10 cellular contexts compared by ENCODE assay signal in genomic region chrX:100931218-100931924, GRCh38. TPM values are rescaled to one million over a fixed set of nuclear protein-coding genes. Genes with fewer than 3 reads are reported as not detected.
A peak's percentile ranks its signal among the peaks of the same experiment; 100 is the strongest.
DNase-seq lines count a peak whose midpoint lies in the region; ATAC-seq and TF ChIP-seq lines count a peak whose summit lies in the region.
"Had no signal": no experiment of that assay in that cellular context is flagged by ENCODE, and none has a peak within 500 bp of the region (broad histone marks: within the 10 kb centered on the region; RNA-seq: fewer than 3 reads in every experiment).

No MANE protein-coding gene starts in this region.

- H3K27me3 ChIP-seq in Karpas-422 (ENCODE audit: low read length): no peaks in the 10 kb centered on the region; the same call in 1 of the 2 replicates

- ATAC-seq in HG02678 (IDR thresholded peaks at IDR 0.05; ENCODE audit: unreplicated experiment): peak; percentile 76
- ATAC-seq in stimulated activated naive B cell treated with anti-CD40 and anti-IgM and Interleukin-4, amounts not matched to agents 10 μg/mL and 1 μg/mL and 100 μg/mL, for 72 hours (replicated peaks): peak; percentile 82 to 85
- ATAC-seq: mucosa of descending colon had no signal

- in situ Hi-C loops in KBM-7 (cut with MboI; ENCODE audit: low pct_unique_long_range_greater_than_20kb, low sequenced_read_pairs): no loop called here

- no peaks in the 10 kb centered on the region for H3K36me3 ChIP-seq in Karpas-422 (ENCODE audit: insufficient read depth, low read length)

- H3K4me1 ChIP-seq in Karpas-422 (ENCODE audit: low read length): peaks cover 13% of the 10 kb centered on the region

- TF ChIP-seq CTCF in mesothelial cell of epicardium (IDR thresholded peaks at IDR 0.05; ENCODE audit: unreplicated experiment): no peak

- no peaks in the 10 kb centered on the region for H3K36me3 Mint-ChIP-seq in activated naive CD4-positive, alpha-beta T cell treated with anti-CD3 and anti-CD28 coated beads for 36 hours (ENCODE audit: low read depth)
- peaks cover 6% of the 10 kb centered on the region in 2 donors for H3K36me3 Mint-ChIP-seq in stimulated activated naive B cell treated with anti-CD40 and anti-IgM and Interleukin-4, amounts not matched to agents 10 μg/mL and 1 μg/mL and 100 μg/mL, for 72 hours
- H3K36me3 Mint-ChIP-seq in mesothelial cell of epicardium: no peaks in the 10 kb centered on the region

- no peak overlapping the region for H2AFZ ChIP-seq in Karpas-422 (ENCODE audit: low read length)

- H3K27ac Mint-ChIP-seq in activated naive CD4-positive, alpha-beta T cell treated with anti-CD3 and anti-CD28 coated beads for 36 hours: peak overlapping the region; percentile 54
- H3K27ac Mint-ChIP-seq in stimulated activated naive B cell treated with anti-CD40 and anti-IgM and Interleukin-4, amounts not matched to agents 10 μg/mL and 1 μg/mL and 100 μg/mL, for 72 hours: peak overlapping the region; percentile 93
- no peak overlapping the region for H3K27ac Mint-ChIP-seq in mesothelial cell of epicardium

- peaks cover 6% of the 10 kb centered on the region for H3K9me3 Mint-ChIP-seq in activated naive CD4-positive, alpha-beta T cell treated with anti-CD3 and anti-CD28 coated beads for 36 hours
- peaks cover 6 to 7% of the 10 kb centered on the region in 2 donors for H3K9me3 Mint-ChIP-seq in stimulated activated naive B cell treated with anti-CD40 and anti-IgM and Interleukin-4, amounts not matched to agents 10 μg/mL and 1 μg/mL and 100 μg/mL, for 72 hours
- H3K9me3 Mint-ChIP-seq in mesothelial cell of epicardium: peaks cover 34% of the 10 kb centered on the region

- no peaks in the 10 kb centered on the region for H3K9me3 ChIP-seq in Karpas-422 (ENCODE audit: low read length)
- H3K9me3 ChIP-seq: mucosa of descending colon had no signal

- no peaks in the 10 kb centered on the region for H3K9me2 ChIP-seq in Karpas-422 (replicated peaks; ENCODE audit: insufficient read depth, low read length)

- H4K20me1 ChIP-seq in Karpas-422 (ENCODE audit: insufficient read depth, low read depth, low read length): no peaks in the 10 kb centered on the region

- no peak overlapping the region for H3K9ac ChIP-seq in Karpas-422 (ENCODE audit: low read length)

- H3K4me3 Mint-ChIP-seq in activated naive CD4-positive, alpha-beta T cell treated with anti-CD3 and anti-CD28 coated beads for 36 hours: peak overlapping the region; percentile 3
- H3K4me3 Mint-ChIP-seq in stimulated activated naive B cell treated with anti-CD40 and anti-IgM and Interleukin-4, amounts not matched to agents 10 μg/mL and 1 μg/mL and 100 μg/mL, for 72 hours: peak overlapping the region; percentile 19 to 41
- no peak overlapping the region for H3K4me3 Mint-ChIP-seq in mesothelial cell of epicardium

- H3K27ac ChIP-seq in Karpas-422 (ENCODE audit: low read length): no peak overlapping the region

- intact Hi-C loops in activated naive CD4-positive, alpha-beta T cell treated with anti-CD3 and anti-CD28 coated beads for 36 hours (cut with micrococcal nuclease): no loop called here

- H3K4me2 ChIP-seq in Karpas-422 (ENCODE audit: low read depth, low read length, poor library complexity, severe bottlenecking): no peak overlapping the region

- peaks cover 34% of the 10 kb centered on the region for H3K4me1 Mint-ChIP-seq in activated naive CD4-positive, alpha-beta T cell treated with anti-CD3 and anti-CD28 coated beads for 36 hours (ENCODE audit: low read depth)
- peaks cover 26% of the 10 kb centered on the region in 2 donors for H3K4me1 Mint-ChIP-seq in stimulated activated naive B cell treated with anti-CD40 and anti-IgM and Interleukin-4, amounts not matched to agents 10 μg/mL and 1 μg/mL and 100 μg/mL, for 72 hours
- peaks cover 6% of the 10 kb centered on the region for H3K4me1 Mint-ChIP-seq in mesothelial cell of epicardium

- no peaks in the 10 kb centered on the region for H3K27me3 Mint-ChIP-seq in activated naive CD4-positive, alpha-beta T cell treated with anti-CD3 and anti-CD28 coated beads for 36 hours (ENCODE audit: low read depth)
- H3K27me3 Mint-ChIP-seq in stimulated activated naive B cell treated with anti-CD40 and anti-IgM and Interleukin-4, amounts not matched to agents 10 μg/mL and 1 μg/mL and 100 μg/mL, for 72 hours: no peaks in the 10 kb centered on the region
- H3K27me3 Mint-ChIP-seq in mesothelial cell of epicardium (ENCODE audit: low read depth): peaks cover 5% of the 10 kb centered on the region

- CTCF ChIA-PET in activated naive CD4-positive, alpha-beta T cell treated with anti-CD3 and anti-CD28 coated beads for 36 hours (lab: Charles Lee): interaction anchor here (0.7 kb wide), 1 partner anchor 8 kb away, joined by 5 read pairs; no protein-coding TSS in a partner anchor

- DNase-seq in activated naive CD4-positive, alpha-beta T cell treated with anti-CD3 and anti-CD28 coated beads for 36 hours: peak; percentile 40
- DNase-seq in activated naive CD4-positive, alpha-beta T cell treated with anti-CD3 and anti-CD28 coated beads, Interleukin-2, amount 50 U/mL, for 16 hours: no peak
- DNase-seq in KBM-7: peak; percentile 73
- DNase-seq in stimulated activated naive B cell treated with anti-CD40 and anti-IgM and Interleukin-4, amounts not matched to agents 10 μg/mL and 1 μg/mL and 100 μg/mL, for 72 hours: peak; percentile 47
- no peak for DNase-seq in medulla oblongata (ENCODE audit: extremely low spot score)
- no peak for DNase-seq in mesothelial cell of epicardium (ENCODE audit: low spot score in 2 of 2, unreplicated experiment in 2 of 2)
- no peak for DNase-seq in Karpas-422
- DNase-seq: mucosa of descending colon, NCI-H1436 treated with DMSO at 0.1 percent for 48 hours had no signal

- no peaks in the 10 kb centered on the region for H3K79me2 ChIP-seq in Karpas-422 (ENCODE audit: low read length)

- no peak overlapping the region for H3K4me3 ChIP-seq in Karpas-422 (ENCODE audit: low read length)
- H3K4me3 ChIP-seq: mucosa of descending colon had no signal

RNA-seq across cellular contexts. Expression of gene XKRX, which starts 2.7 kb away (rescaled TPM):
- total RNA-seq in activated naive CD4-positive, alpha-beta T cell treated with anti-CD3 and anti-CD28 coated beads for 36 hours: under 1 TPM; 0.64 to 0.72 TPM
- total RNA-seq in mesothelial cell of epicardium: 0.90 to 1.0 TPM (median 0.96 TPM) in 3 replicates
- not detected in 2 replicates for total RNA-seq in Karpas-422 (2014; rRNA removed; shearing (Covaris generic); ENCODE audit: low replicate concordance)

RNA-seq across cellular contexts. Expression of gene ARL13A, which starts 38.1 kb away (rescaled TPM):
- total RNA-seq in activated naive CD4-positive, alpha-beta T cell treated with anti-CD3 and anti-CD28 coated beads for 36 hours: not detected
- total RNA-seq in mesothelial cell of epicardium: not detected in 3 replicates
- total RNA-seq in Karpas-422 (2014; rRNA removed; shearing (Covaris generic); ENCODE audit: low replicate concordance): not detected in 2 replicates
- total RNA-seq: mucosa of descending colon had no signal

RNA-seq across cellular contexts. Expression of gene NOX1, which starts 57.2 kb away (rescaled TPM):
- not detected for total RNA-seq in activated naive CD4-positive, alpha-beta T cell treated with anti-CD3 and anti-CD28 coated beads for 36 hours
- total RNA-seq in mesothelial cell of epicardium: not detected in 3 replicates
- not detected in 2 replicates for total RNA-seq in Karpas-422 (2014; rRNA removed; shearing (Covaris generic); ENCODE audit: low replicate concordance)

Comparison
In these comparisons a context has a peak if more than half of its experiments do, and no peak if none do; other contexts are left out.
1. DNase-seq: peak in activated naive CD4-positive, alpha-beta T cell treated with anti-CD3 and anti-CD28 coated beads for 36 hours (single experiment), KBM-7 (single experiment) and stimulated activated naive B cell treated with anti-CD40 and anti-IgM and Interleukin-4, amounts not matched to agents 10 μg/mL and 1 μg/mL and 100 μg/mL, for 72 hours (single experiment); none in activated naive CD4-positive, alpha-beta T cell treated with anti-CD3 and anti-CD28 coated beads, Interleukin-2, amount 50 U/mL, for 16 hours (single experiment), medulla oblongata (single experiment), mesothelial cell of epicardium (0 of 2) and Karpas-422 (single experiment).